ENCODE assay signal across 8 cellular contexts in the genomic region with DNA sequence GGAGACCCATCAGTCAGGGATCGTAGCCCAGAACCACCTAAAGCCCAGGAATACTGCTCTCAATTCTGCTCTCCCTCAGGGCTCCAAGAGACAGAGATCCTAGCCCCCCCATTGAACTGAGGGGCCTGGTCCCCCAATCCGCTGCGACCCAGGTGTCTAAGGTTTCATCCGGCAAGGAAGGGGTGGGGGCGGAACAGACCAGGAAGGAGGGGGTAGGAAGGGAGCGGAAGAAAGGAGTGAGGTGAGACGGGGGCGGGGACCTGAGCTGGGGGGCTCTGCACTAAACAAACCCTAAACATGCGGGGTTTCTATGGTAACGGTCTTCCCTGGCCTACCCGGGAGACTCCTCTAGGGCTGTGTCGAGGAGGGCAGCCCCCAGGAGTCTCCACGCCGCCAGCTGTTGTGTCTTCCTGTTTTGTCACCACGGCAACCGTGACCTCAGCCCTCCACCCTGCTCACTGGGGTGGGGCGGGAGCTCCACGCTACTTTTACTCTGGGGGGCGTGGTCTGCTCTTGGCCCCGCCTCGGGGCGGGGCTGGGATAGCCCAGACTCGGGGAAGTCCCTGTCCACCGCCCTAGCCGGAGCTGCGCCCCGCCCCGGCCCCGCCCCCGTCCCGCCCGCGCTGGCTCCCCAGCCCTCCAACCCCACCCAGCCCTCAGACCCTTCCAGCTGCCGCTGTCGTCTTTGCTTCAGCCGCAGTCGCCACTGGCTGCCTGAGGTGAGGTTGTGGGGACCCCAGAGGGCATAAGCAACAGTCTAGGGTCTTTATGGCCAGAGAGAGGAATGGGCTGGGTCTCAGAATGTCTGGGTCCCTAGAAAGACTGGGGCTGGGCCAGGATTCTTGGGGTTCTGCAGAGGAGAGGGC. TPM values are rescaled to one million over a fixed set of nuclear protein-coding genes. Genes with fewer than 3 reads are reported as not detected.
DNase-seq lines count a peak whose midpoint lies in the region; ATAC-seq and TF ChIP-seq lines count a peak whose summit lies in the region.

A gene with protein sequence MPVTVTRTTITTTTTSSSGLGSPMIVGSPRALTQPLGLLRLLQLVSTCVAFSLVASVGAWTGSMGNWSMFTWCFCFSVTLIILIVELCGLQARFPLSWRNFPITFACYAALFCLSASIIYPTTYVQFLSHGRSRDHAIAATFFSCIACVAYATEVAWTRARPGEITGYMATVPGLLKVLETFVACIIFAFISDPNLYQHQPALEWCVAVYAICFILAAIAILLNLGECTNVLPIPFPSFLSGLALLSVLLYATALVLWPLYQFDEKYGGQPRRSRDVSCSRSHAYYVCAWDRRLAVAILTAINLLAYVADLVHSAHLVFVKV (plus strand): TSS at position 659 of the 866 bp plus-strand sequence. CDS start 5,647 bp downstream, outside the sequence.

- peak within 1 kb of the TSS; percentile 97 to 100 (median 99) for H3K27ac Mint-ChIP-seq in CD4-positive, CD25-positive, alpha-beta regulatory T cell
- peak within 1 kb of the TSS; percentile 94 to 100 (median 100) for H3K27ac Mint-ChIP-seq in naive thymus-derived CD8-positive, alpha-beta T cell
- peak within 1 kb of the TSS; percentile 79 for H3K27ac Mint-ChIP-seq in stimulated activated memory B cell treated with anti-CD40 and anti-IgM and Interleukin-4, amounts not matched to agents 10 μg/mL and 1 μg/mL and 100 μg/mL, for 72 hours

- peaks cover 42% of the 10 kb centered on the region for H3K4me1 ChIP-seq in CD4-positive, CD25-positive, alpha-beta regulatory T cell (ENCODE audit: control insufficient read depth, insufficient read depth, low read length, poor library complexity, severe bottlenecking)

- H3K27me3 Mint-ChIP-seq in CD4-positive, CD25-positive, alpha-beta regulatory T cell: peaks cover 19% of the 10 kb centered on the region
- H3K27me3 Mint-ChIP-seq in naive thymus-derived CD8-positive, alpha-beta T cell: peaks cover 0 to 1% (median 0%) of the 10 kb centered on the region in 5 donors
- H3K27me3 Mint-ChIP-seq in stimulated activated memory B cell treated with anti-CD40 and anti-IgM and Interleukin-4, amounts not matched to agents 10 μg/mL and 1 μg/mL and 100 μg/mL, for 72 hours: peaks cover 46% of the 10 kb centered on the region

- ATAC-seq in CD4-positive, CD25-positive, alpha-beta regulatory T cell (ENCODE audit: low read depth in 2 of 2): peak; percentile 83 to 88
- ATAC-seq in GM19397 (IDR thresholded peaks at IDR 0.05; ENCODE audit: unreplicated experiment): peak; percentile 59
- ATAC-seq in HG03558 (IDR thresholded peaks at IDR 0.05; ENCODE audit: extremely low read depth, unreplicated experiment): peak; percentile 69
- ATAC-seq in naive thymus-derived CD8-positive, alpha-beta T cell: peak; percentile 45 to 72
- ATAC-seq in stimulated activated memory B cell treated with anti-CD40 and anti-IgM and Interleukin-4, amounts not matched to agents 10 μg/mL and 1 μg/mL and 100 μg/mL, for 72 hours: peak; percentile 86

- POLR2A ChIA-PET in naive thymus-derived CD8-positive, alpha-beta T cell (lab: Charles Lee): interaction anchor here (0.6 to 4.3 kb wide), 8 partner anchors 10 to 1609 kb away, joined by 3 to 57 read pairs (median 4); partner anchors contain the start of genes CNOT3, MBOAT7, PRKCG and PRPF31

- no peaks in the 10 kb centered on the region for H3K27me3 ChIP-seq in CD4-positive, CD25-positive, alpha-beta regulatory T cell (ENCODE audit: control insufficient read depth, insufficient read depth, low read length)

- H3K4me3 ChIP-seq in CD4-positive, CD25-positive, alpha-beta regulatory T cell (ENCODE audit: low read depth, low read length): peak within 1 kb of the TSS; percentile 89
- H3K4me3 ChIP-seq in fibroblast of pulmonary artery (replicated peaks; ENCODE audit: low read depth, low read length): peak within 1 kb of the TSS; percentile 97

- H3K36me3 ChIP-seq in CD4-positive, CD25-positive, alpha-beta regulatory T cell (ENCODE audit: control insufficient read depth, insufficient read depth, low read length): peaks cover 1% of the 10 kb centered on the region

- H3K36me3 Mint-ChIP-seq in CD4-positive, CD25-positive, alpha-beta regulatory T cell: peaks cover 6% of the 10 kb centered on the region
- peaks cover 0 to 7% (median 0%) of the 10 kb centered on the region in 3 donors for H3K36me3 Mint-ChIP-seq in naive thymus-derived CD8-positive, alpha-beta T cell
- H3K36me3 Mint-ChIP-seq in stimulated activated memory B cell treated with anti-CD40 and anti-IgM and Interleukin-4, amounts not matched to agents 10 μg/mL and 1 μg/mL and 100 μg/mL, for 72 hours: peaks cover 5% of the 10 kb centered on the region

- peaks cover 0 to 3% (median 0%) of the 10 kb centered on the region in 7 donors for H3K9me3 Mint-ChIP-seq in CD4-positive, CD25-positive, alpha-beta regulatory T cell
- no peaks in the 10 kb centered on the region for H3K9me3 Mint-ChIP-seq in naive thymus-derived CD8-positive, alpha-beta T cell
- no peaks in the 10 kb centered on the region for H3K9me3 Mint-ChIP-seq in stimulated activated memory B cell treated with anti-CD40 and anti-IgM and Interleukin-4, amounts not matched to agents 10 μg/mL and 1 μg/mL and 100 μg/mL, for 72 hours

- no peaks in the 10 kb centered on the region for H3K9me3 ChIP-seq in CD4-positive, CD25-positive, alpha-beta regulatory T cell (ENCODE audit: control insufficient read depth in 2 of 2, low read length in 2 of 2)

- peak within 1 kb of the TSS; percentile 100 for H3K27ac ChIP-seq in CD4-positive, CD25-positive, alpha-beta regulatory T cell (ENCODE audit: insufficient read depth, low read length, poor library complexity, severe bottlenecking)

- peaks cover 6 to 44% (median 28%) of the 10 kb centered on the region in 4 donors for H3K4me1 Mint-ChIP-seq in CD4-positive, CD25-positive, alpha-beta regulatory T cell
- peaks cover 21 to 56% (median 43%) of the 10 kb centered on the region in 4 donors for H3K4me1 Mint-ChIP-seq in naive thymus-derived CD8-positive, alpha-beta T cell
- H3K4me1 Mint-ChIP-seq in stimulated activated memory B cell treated with anti-CD40 and anti-IgM and Interleukin-4, amounts not matched to agents 10 μg/mL and 1 μg/mL and 100 μg/mL, for 72 hours: peaks cover 38% of the 10 kb centered on the region

- DNase-seq in CD4-positive, CD25-positive, alpha-beta regulatory T cell: peak; percentile 97 to 100 (median 100)
- DNase-seq in SIG-M5 (lab: John Stamatoyannopoulos, UW) (peak; percentile 75), fibroblast of pulmonary artery (ENCODE audit: low read depth) (peak; percentile 99)
- peak; percentile 100 for DNase-seq in activated effector memory CD4-positive, alpha-beta T cell treated with anti-CD3 and anti-CD28 coated beads, Interleukin-2, amount 50 U/mL, for 16 hours
- DNase-seq in naive thymus-derived CD8-positive, alpha-beta T cell: peak; percentile 98 to 100 (median 100)

- TF ChIP-seq CTCF in fibroblast of pulmonary artery (IDR thresholded peaks at IDR 0.05; ENCODE audit: low read length, missing control alignments): no peak

- H3K4me3 Mint-ChIP-seq in CD4-positive, CD25-positive, alpha-beta regulatory T cell: peak within 1 kb of the TSS; percentile 90 to 98 (median 96)
- peak within 1 kb of the TSS; percentile 90 to 99 (median 96) for H3K4me3 Mint-ChIP-seq in naive thymus-derived CD8-positive, alpha-beta T cell
- peak within 1 kb of the TSS; percentile 85 for H3K4me3 Mint-ChIP-seq in stimulated activated memory B cell treated with anti-CD40 and anti-IgM and Interleukin-4, amounts not matched to agents 10 μg/mL and 1 μg/mL and 100 μg/mL, for 72 hours

RNA-seq across cellular contexts. Expression of the gene that starts here (rescaled TPM):
- total RNA-seq in CD4-positive, CD25-positive, alpha-beta regulatory T cell: 280 TPM
- 10 to 100 TPM; 26.1 to 36.3 (median 35.5) TPM for polyA plus RNA-seq in CD4-positive, CD25-positive, alpha-beta regulatory T cell
- total RNA-seq in naive thymus-derived CD8-positive, alpha-beta T cell: 10 to 100 TPM; 35.0 to 36.5 TPM
- 10 to 100 TPM; 33.9 to 42.0 (median 40.3) TPM for polyA plus RNA-seq in naive thymus-derived CD8-positive, alpha-beta T cell

Comparison
In these comparisons a context has a peak if more than half of its experiments do, and no peak if none do; other contexts are left out.
1. Peak in every context shown above with its lines: DNase-seq, ATAC-seq, H3K4me3 ChIP-seq and H3K27ac ChIP-seq.